In genomic region chr19:34298891-34299510, GRCh38 we compare ENCODE assay signal across 21 cellular contexts. TPM values are rescaled to one million over a fixed set of nuclear protein-coding genes. Genes with fewer than 3 reads are reported as not detected.
DNase-seq lines count a peak whose midpoint lies in the region; ATAC-seq and TF ChIP-seq lines count a peak whose summit lies in the region.
"Had no signal": no experiment of that assay in that cellular context is flagged by ENCODE, and none has a peak within 500 bp of the region (broad histone marks: within the 10 kb centered on the region; RNA-seq: fewer than 3 reads in every experiment).

No MANE protein-coding gene starts in this region.

- TF ChIP-seq CTCF in nephron progenitor cell (IDR thresholded peaks at IDR 0.05), result no peak

- H3K4me1 ChIP-seq in ectodermal cell (ENCODE audit: control insufficient read depth, insufficient read depth, low read length), result no peaks in the 10 kb centered on the region
- H3K4me1 ChIP-seq: pancreas, upper lobe of left lung had no signal

- H3K27me3 ChIP-seq in ectodermal cell (ENCODE audit: control insufficient read depth, insufficient read depth, low read length, poor library complexity, severe bottlenecking), result no peaks in the 10 kb centered on the region
- H3K27me3 ChIP-seq: pancreas, upper lobe of left lung had no signal

- H3K4me3 Mint-ChIP-seq in nephron progenitor cell, result no peak overlapping the region
- no peak overlapping the region for H3K4me3 Mint-ChIP-seq in activated naive CD4-positive, alpha-beta T cell treated with anti-CD3 and anti-CD28 coated beads for 36 hours
- H3K4me3 Mint-ChIP-seq: activated CD4-positive, alpha-beta T cell treated with anti-CD3 and anti-CD28 coated beads for 36 hours; B cell; GM23338; stimulated activated naive CD8-positive, alpha-beta T cell treated with anti-CD3 and anti-CD28 coated beads, Interleukin-15, amount 100 ng/mL, for 72 hours had no signal

- no peaks in the 10 kb centered on the region for H3K36me3 ChIP-seq in ectodermal cell (ENCODE audit: control insufficient read depth, insufficient read depth, low read length)

- H3K9me3 Mint-ChIP-seq in nephron progenitor cell, result no peaks in the 10 kb centered on the region
- H3K9me3 Mint-ChIP-seq in activated naive CD4-positive, alpha-beta T cell treated with anti-CD3 and anti-CD28 coated beads for 36 hours, result no peaks in the 10 kb centered on the region
- H3K9me3 Mint-ChIP-seq: GM23338; stimulated activated naive CD8-positive, alpha-beta T cell treated with anti-CD3 and anti-CD28 coated beads, Interleukin-15, amount 100 ng/mL, for 72 hours had no signal

- H3K4me3 ChIP-seq in ectodermal cell (ENCODE audit: insufficient read depth, low read depth, low read length), result no peak overlapping the region
- H3K4me3 ChIP-seq: GM23338, pancreas, upper lobe of left lung had no signal

- peaks cover 41% of the 10 kb centered on the region for H3K36me3 Mint-ChIP-seq in nephron progenitor cell (ENCODE audit: low read depth)
- no peaks in the 10 kb centered on the region for H3K36me3 Mint-ChIP-seq in activated naive CD4-positive, alpha-beta T cell treated with anti-CD3 and anti-CD28 coated beads for 36 hours (ENCODE audit: low read depth)

- H3K9me3 ChIP-seq in ectodermal cell (ENCODE audit: control insufficient read depth, low read length), result no peaks in the 10 kb centered on the region
- H3K9me3 ChIP-seq: pancreas, upper lobe of left lung had no signal

- H3K27ac ChIP-seq in ectodermal cell (ENCODE audit: insufficient read depth, low read depth, low read length, poor library complexity, severe bottlenecking), result peak overlapping the region; percentile 8
- H3K27ac ChIP-seq: pancreas, RWPE1, upper lobe of left lung had no signal

- 96% methylated on average over 10 of the region's 10 CpGs for WGBS in ectodermal cell, 2 experiments

- no peaks in the 10 kb centered on the region for H3K27me3 Mint-ChIP-seq in nephron progenitor cell (ENCODE audit: low read depth, poor library complexity)
- H3K27me3 Mint-ChIP-seq in activated naive CD4-positive, alpha-beta T cell treated with anti-CD3 and anti-CD28 coated beads for 36 hours (ENCODE audit: low read depth), result no peaks in the 10 kb centered on the region
- H3K27me3 Mint-ChIP-seq: activated CD4-positive, alpha-beta T cell treated with anti-CD3 and anti-CD28 coated beads for 36 hours; B cell; stimulated activated naive CD8-positive, alpha-beta T cell treated with anti-CD3 and anti-CD28 coated beads, Interleukin-15, amount 100 ng/mL, for 72 hours had no signal

- DNase-seq in DMS53 (lab: John Stamatoyannopoulos, UW), result peak; percentile 35
- no peak for DNase-seq in DMS53 treated with DMSO at 0.1 percent for 48 hours (lab: John Stamatoyannopoulos, UW; ENCODE audit: unreplicated experiment)
- peak; percentile 51 for DNase-seq in HuH-7 (ENCODE audit: low spot score)
- no peak for DNase-seq in nephron progenitor cell
- DNase-seq in activated naive CD4-positive, alpha-beta T cell treated with anti-CD3 and anti-CD28 coated beads for 36 hours, result no peak
- no peak for DNase-seq in stimulated activated CD4-positive, alpha-beta T cell treated with anti-CD3 and anti-CD28 coated beads, Interleukin-4, amount 100 ng/mL, for 1 hour
- DNase-seq: 8988T; activated CD4-positive, alpha-beta T cell treated with anti-CD3 and anti-CD28 coated beads for 36 hours; activated effector memory CD4-positive, alpha-beta T cell treated with anti-CD3 and anti-CD28 coated beads, Interleukin-2, amount 50 U/mL, for 16 hours; amniotic stem cell; GDM1; NCI-H1417 treated with DMSO at 0.1 percent for 48 hours; pancreas; stimulated activated CD4-positive, alpha-beta T cell treated with anti-CD3 and anti-CD28 coated beads, Interleukin-1b, Interleukin-23, amount 100 ng/mL, for 48 hours; stimulated activated naive CD8-positive, alpha-beta T cell treated with anti-CD3 and anti-CD28 coated beads, Interleukin-15, amount 100 ng/mL, for 72 hours; upper lobe of left lung had no signal

- H3K4me1 Mint-ChIP-seq in nephron progenitor cell, result no peaks in the 10 kb centered on the region
- peaks cover 8% of the 10 kb centered on the region for H3K4me1 Mint-ChIP-seq in activated naive CD4-positive, alpha-beta T cell treated with anti-CD3 and anti-CD28 coated beads for 36 hours (ENCODE audit: low read depth)
- H3K4me1 Mint-ChIP-seq: GM23338 had no signal

- CTCF ChIA-PET in activated naive CD4-positive, alpha-beta T cell treated with anti-CD3 and anti-CD28 coated beads for 36 hours (lab: Charles Lee), result no interaction called here

- intact Hi-C loops in activated naive CD4-positive, alpha-beta T cell treated with anti-CD3 and anti-CD28 coated beads for 36 hours (cut with micrococcal nuclease), result no loop called here

- peak overlapping the region; percentile 46 for H3K27ac Mint-ChIP-seq in nephron progenitor cell
- H3K27ac Mint-ChIP-seq in activated naive CD4-positive, alpha-beta T cell treated with anti-CD3 and anti-CD28 coated beads for 36 hours, result no peak overlapping the region
- H3K27ac Mint-ChIP-seq: B cell, GM23338 had no signal

- ATAC-seq in GM19397 (IDR thresholded peaks at IDR 0.05; ENCODE audit: unreplicated experiment), result no peak
- ATAC-seq: activated CD4-positive, alpha-beta T cell treated with anti-CD3 and anti-CD28 coated beads for 36 hours; GM23338; pancreas; stimulated activated naive CD8-positive, alpha-beta T cell treated with anti-CD3 and anti-CD28 coated beads, Interleukin-15, amount 100 ng/mL, for 72 hours had no signal

RNA-seq across cellular contexts. Expression of gene GARRE1, which starts 44.6 kb away (rescaled TPM):
- polyA plus RNA-seq in ectodermal cell (2013, experiment 1 of 4), result 27.7 TPM
- 31.0 TPM for polyA plus RNA-seq in ectodermal cell (2013, experiment 2 of 4)
- 17.9 TPM for polyA plus RNA-seq in ectodermal cell (2013, experiment 3 of 4)
- 21.1 TPM for polyA plus RNA-seq in ectodermal cell (2013, experiment 4 of 4)
- total RNA-seq in activated naive CD4-positive, alpha-beta T cell treated with anti-CD3 and anti-CD28 coated beads for 36 hours, result 10 to 100 TPM; 13.2 to 16.2 TPM

Comparison
In these comparisons a context has a peak if more than half of its experiments do, and no peak if none do; other contexts are left out.
1. DNase-seq: peak in DMS53 (single experiment) and HuH-7 (single experiment); none in DMS53 treated with DMSO at 0.1 percent for 48 hours (single experiment), nephron progenitor cell (single experiment), activated naive CD4-positive, alpha-beta T cell treated with anti-CD3 and anti-CD28 coated beads for 36 hours (single experiment) and stimulated activated CD4-positive, alpha-beta T cell treated with anti-CD3 and anti-CD28 coated beads, Interleukin-4, amount 100 ng/mL, for 1 hour (single experiment).